Comparison of ENCODE assay signal across 8 cellular contexts in the genomic region with DNA sequence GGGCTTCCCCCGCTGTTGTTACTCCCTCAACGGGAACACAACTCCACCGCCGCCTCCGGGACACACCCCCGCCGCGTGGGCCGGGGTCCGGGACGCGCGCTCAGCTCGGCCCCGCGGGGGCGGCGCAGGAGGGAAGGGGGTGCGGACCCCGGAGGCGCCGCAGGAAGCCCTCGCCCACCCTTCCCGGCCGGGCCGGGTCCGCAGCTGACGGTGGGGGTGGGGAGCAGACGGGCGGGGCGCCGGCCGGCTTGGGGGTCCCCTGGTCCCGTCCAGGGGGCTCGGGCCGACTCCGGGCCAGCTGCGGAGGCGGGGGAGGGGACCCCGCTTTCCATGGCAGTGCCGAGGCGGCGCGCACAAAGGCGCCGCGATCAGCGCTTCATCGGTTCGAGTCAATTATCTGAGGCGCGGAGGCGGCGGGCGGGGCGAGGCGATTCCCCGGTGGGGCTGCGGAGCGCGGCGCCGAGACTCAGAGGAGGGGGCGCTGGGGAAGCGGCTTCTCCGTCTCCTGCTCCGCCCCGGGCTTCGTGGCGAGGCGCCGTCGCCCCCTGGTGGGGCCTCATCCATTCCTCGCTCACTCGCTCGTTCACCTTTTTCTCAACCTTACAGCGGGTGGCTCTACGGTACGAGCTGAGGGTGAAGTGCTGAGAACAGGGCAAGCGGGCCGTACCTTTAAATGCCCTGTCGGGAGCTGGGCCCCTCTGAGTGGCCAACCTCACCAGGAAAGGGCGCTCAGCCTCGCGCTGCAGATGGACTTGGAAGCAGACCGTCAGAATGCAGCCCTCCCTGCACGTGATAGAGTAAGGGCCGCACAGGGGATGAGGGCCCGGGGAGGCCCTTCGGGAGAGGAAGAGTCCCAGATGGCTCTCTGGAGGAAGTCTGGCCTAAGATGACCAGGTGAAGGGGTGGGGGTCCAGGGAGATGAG. TPM values are rescaled to one million over a fixed set of nuclear protein-coding genes. Genes with fewer than 3 reads are reported as not detected.
DNase-seq lines count a peak whose midpoint lies in the region; ATAC-seq and TF ChIP-seq lines count a peak whose summit lies in the region.

No MANE protein-coding gene starts in this region.

- no peaks in the 10 kb centered on the region for H3K27me3 ChIP-seq in right cardiac atrium (ENCODE audit: control insufficient read depth, insufficient read depth)
- peaks cover 20 to 43% (median 27%) of the 10 kb centered on the region in 3 donors for H3K27me3 ChIP-seq in gastrocnemius medialis

- H3K36me3 Mint-ChIP-seq in CD14-positive monocyte = no peaks in the 10 kb centered on the region
- H3K36me3 Mint-ChIP-seq in activated naive CD4-positive, alpha-beta T cell treated with anti-CD3 and anti-CD28 coated beads, Interleukin-2, amount 50 U/mL, for 72 hours = peaks cover 0 to 4% of the 10 kb centered on the region in 2 donors

- intact Hi-C loops in CD14-positive monocyte (cut with micrococcal nuclease) (no loop called here), right cardiac atrium (cut with DNase I) (loop anchor here (2.0 to 10.0 kb wide), 4 partner anchors 73 to 163 kb away; partner anchors contain the start of gene SRXN1 (in 4 of the 4)), gastrocnemius medialis (cut with DNase I; ENCODE audit: low total_unique reads) (no loop called here)

- H3K9me3 ChIP-seq in right cardiac atrium (ENCODE audit: control insufficient read depth, low read length) = no peaks in the 10 kb centered on the region
- H3K9me3 ChIP-seq in gastrocnemius medialis = no peaks in the 10 kb centered on the region

- WGBS in right cardiac atrium = 1% methylated on average over 90 of the region's 90 CpGs

- peaks cover 0 to 16% (median 3%) of the 10 kb centered on the region in 7 donors for H3K9me3 Mint-ChIP-seq in CD14-positive monocyte
- no peaks in the 10 kb centered on the region for H3K9me3 Mint-ChIP-seq in activated naive CD4-positive, alpha-beta T cell treated with anti-CD3 and anti-CD28 coated beads, Interleukin-2, amount 50 U/mL, for 72 hours

- H3K4me3 Mint-ChIP-seq in CD14-positive monocyte = peak overlapping the region; percentile 34 to 70

- DNase-seq in CD14-positive monocyte (ENCODE audit: low spot score) (no peak), HT1080 (ENCODE audit: low read depth) (peak; percentile 46), RPMI8226 (peak; percentile 77), right cardiac atrium (peak; percentile 45 to 87 (median 76)), gastrocnemius medialis (peak; percentile 5 to 20)
- DNase-seq in activated naive CD4-positive, alpha-beta T cell treated with anti-CD3 and anti-CD28 coated beads, Interleukin-2, amount 50 U/mL, for 72 hours (ENCODE audit: low spot score in 2 of 2) = peak in 1 of 2 donors; percentile 72

- peaks cover 52 to 68% (median 56%) of the 10 kb centered on the region in 3 donors for H3K27me3 Mint-ChIP-seq in CD14-positive monocyte (ENCODE audit: low read depth in 3 of 3)

- TF ChIP-seq CTCF in CD14-positive monocyte (IDR thresholded peaks at IDR 0.05) (peak; percentile 61), gastrocnemius medialis (IDR thresholded peaks at IDR 0.05 in 4 of 5, conservative IDR thresholded peaks at IDR 0.05 in 1 of 5) (peak; percentile 12 to 68 (median 47))

- H3K4me3 ChIP-seq in right cardiac atrium (ENCODE audit: low read length) = peak overlapping the region; percentile 65
- H3K4me3 ChIP-seq in gastrocnemius medialis = peak overlapping the region; percentile 40 to 65 (median 50)

- H3K27ac ChIP-seq in right cardiac atrium (ENCODE audit: low read length) = no peak overlapping the region
- H3K27ac ChIP-seq in gastrocnemius medialis = no peak overlapping the region

- H3K4me1 ChIP-seq in right cardiac atrium (ENCODE audit: control insufficient read depth, insufficient read depth, low read length) (no peaks in the 10 kb centered on the region), gastrocnemius medialis (peaks cover 5 to 8% of the 10 kb centered on the region in 2 donors)

- no peak overlapping the region for H3K27ac Mint-ChIP-seq in CD14-positive monocyte
- no peak overlapping the region for H3K27ac Mint-ChIP-seq in activated naive CD4-positive, alpha-beta T cell treated with anti-CD3 and anti-CD28 coated beads, Interleukin-2, amount 50 U/mL, for 72 hours

- H3K4me1 Mint-ChIP-seq in CD14-positive monocyte = peaks cover 6% of the 10 kb centered on the region

- in situ Hi-C loops in gastrocnemius medialis (cut with MboI; ENCODE audit: low sequenced_read_pairs in 4 of 4) = no loop called here

- no peaks in the 10 kb centered on the region for H3K36me3 ChIP-seq in gastrocnemius medialis

- ATAC-seq in activated naive CD4-positive, alpha-beta T cell treated with anti-CD3 and anti-CD28 coated beads, Interleukin-2, amount 50 U/mL, for 72 hours = peak; percentile 52 to 89
- peak; percentile 71 to 76 for ATAC-seq in right cardiac atrium
- ATAC-seq in gastrocnemius medialis = peak; percentile 71
- ATAC-seq in GM21381 (IDR thresholded peaks at IDR 0.05; ENCODE audit: unreplicated experiment) = no peak
- ATAC-seq in HG03354 (IDR thresholded peaks at IDR 0.05; ENCODE audit: poor library complexity, severe bottlenecking, unreplicated experiment) = no peak

- TF ChIP-seq POLR2A in gastrocnemius medialis (IDR thresholded peaks at IDR 0.05) = no peak

RNA-seq across cellular contexts. Expression of gene SLC52A3, which starts 40.0 kb away (rescaled TPM):
- polyA plus RNA-seq in CD14-positive monocyte = not detected
- total RNA-seq in HT1080 (2014; rRNA removed; shearing (Covaris generic)) = 0.11 TPM in 1 of 2 replicates, not detected in the other
- polyA plus RNA-seq in HT1080 (2015; cell fraction: cytosol; rRNA removed) = 0.03 and 0.18 TPM in 2 replicates
- polyA plus RNA-seq in HT1080 (2015; cell fraction: nucleus; rRNA removed) = 0.15 TPM in 1 of 2 replicates, not detected in the other
- not detected for total RNA-seq in activated naive CD4-positive, alpha-beta T cell treated with anti-CD3 and anti-CD28 coated beads, Interleukin-2, amount 50 U/mL, for 72 hours
- total RNA-seq in right cardiac atrium = 1 to 10 TPM in 1 of 4 donors, under 1 TPM in 3; 0.48 to 1.4 (median 0.68) TPM
- polyA plus RNA-seq in right cardiac atrium = 1.6 TPM
- 1 to 10 TPM in 2 of 4 donors, under 1 TPM in 2; 0.15 to 1.4 (median 0.79) TPM for total RNA-seq in gastrocnemius medialis

RNA-seq across cellular contexts. Expression of gene SCRT2, which starts 52.7 kb away (rescaled TPM):
- not detected for polyA plus RNA-seq in CD14-positive monocyte
- total RNA-seq in HT1080 (2014; rRNA removed; shearing (Covaris generic)) = not detected in 2 replicates
- polyA plus RNA-seq in HT1080 (2015; cell fraction: cytosol; rRNA removed) = not detected in 2 replicates
- not detected in 2 replicates for polyA plus RNA-seq in HT1080 (2015; cell fraction: nucleus; rRNA removed)
- not detected for total RNA-seq in activated naive CD4-positive, alpha-beta T cell treated with anti-CD3 and anti-CD28 coated beads, Interleukin-2, amount 50 U/mL, for 72 hours
- total RNA-seq in right cardiac atrium = not detected
- polyA plus RNA-seq in right cardiac atrium = not detected
- not detected for total RNA-seq in gastrocnemius medialis

Comparison
In these comparisons a context has a peak if more than half of its experiments do, and no peak if none do; other contexts are left out.
1. ATAC-seq: peak in activated naive CD4-positive, alpha-beta T cell treated with anti-CD3 and anti-CD28 coated beads, Interleukin-2, amount 50 U/mL, for 72 hours (2 of 2), right cardiac atrium (2 of 2) and gastrocnemius medialis (2 of 2); none in GM21381 (single experiment) and HG03354 (single experiment).
2. intact Hi-C loops: an anchor here in right cardiac atrium (2.0 to 10.0 kb wide); none called in CD14-positive monocyte and gastrocnemius medialis.